ENCODE assay signal across 10 cellular contexts in the genomic region with DNA sequence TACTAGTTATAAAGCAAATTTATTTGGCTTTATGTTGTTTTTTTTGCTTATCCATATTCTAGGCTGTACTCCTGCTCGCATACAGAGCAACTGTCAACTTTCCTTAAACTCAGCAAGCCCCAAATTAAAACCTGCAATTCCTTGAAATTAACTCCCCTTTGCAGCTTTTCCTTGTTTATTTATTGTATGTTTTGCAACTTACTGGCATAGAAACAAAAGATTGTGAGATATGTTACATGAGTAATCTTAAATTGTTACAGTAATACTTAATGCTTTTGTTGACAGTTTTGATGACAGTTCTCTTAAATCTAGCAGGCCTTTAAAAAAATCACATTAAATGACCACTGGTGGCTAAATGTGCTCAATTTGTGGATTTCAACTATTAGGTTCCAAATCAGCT. TPM values are rescaled to one million over a fixed set of nuclear protein-coding genes. Genes with fewer than 3 reads are reported as not detected.
DNase-seq lines count a peak whose midpoint lies in the region; TF ChIP-seq lines count a peak whose summit lies in the region.
"Had no signal": no experiment of that assay in that cellular context is flagged by ENCODE, and none has a peak within 500 bp of the region (broad histone marks: within the 10 kb centered on the region; RNA-seq: fewer than 3 reads in every experiment).

No MANE protein-coding gene starts in this region.

- TF ChIP-seq CTCF in fibroblast of lung (conservative IDR thresholded peaks at IDR 0.05 in 1 of 2, IDR thresholded peaks at IDR 0.05 in 1 of 2; ENCODE audit: low read depth in 1 of 2, low read length in 2 of 2) (no peak), MM.1S (IDR thresholded peaks at IDR 0.05; ENCODE audit: low read length) (no peak), GM10266 (IDR thresholded peaks at IDR 0.05; ENCODE audit: control insufficient read depth, insufficient read depth, low read depth, missing control alignments) (no peak)

- no peak overlapping the region for H3K27ac ChIP-seq in fibroblast of lung (ENCODE audit: insufficient read depth, low read length)
- H3K27ac ChIP-seq in MM.1S (ENCODE audit: low read length): no peak overlapping the region
- H3K27ac ChIP-seq: testis had no signal

- H3K4me3 ChIP-seq in fibroblast of lung (replicated peaks in 1 of 4; ENCODE audit: control extremely low read depth in 1 of 4, insufficient read depth in 1 of 4, low read depth in 3 of 4, low read length in 4 of 4) (peak overlapping the region in 3 of 4 experiments; percentile 89 to 98 (median 97)), skeletal muscle satellite cell (ENCODE audit: low read length) (no peak overlapping the region), MM.1S (ENCODE audit: low read length) (no peak overlapping the region)
- H3K4me3 ChIP-seq: testis had no signal

- no peaks in the 10 kb centered on the region for H3K9me2 ChIP-seq in MM.1S (replicated peaks; ENCODE audit: insufficient read depth, low read length)

- H3K27me3 Mint-ChIP-seq in activated CD4-positive, alpha-beta T cell treated with anti-CD3 and anti-CD28 coated beads, Interleukin-2, amount 10 ng/mL, durations not matched to agents 24 days and 14 days: no peaks in the 10 kb centered on the region
- peaks cover 1% of the 10 kb centered on the region for H3K27me3 Mint-ChIP-seq in activated CD4-positive, alpha-beta memory T cell treated with anti-CD3 and anti-CD28 coated beads for 36 hours

- H3K36me3 Mint-ChIP-seq in activated CD4-positive, alpha-beta T cell treated with anti-CD3 and anti-CD28 coated beads, Interleukin-2, amount 10 ng/mL, durations not matched to agents 24 days and 14 days (ENCODE audit: low read depth): peaks cover 66% of the 10 kb centered on the region
- H3K36me3 Mint-ChIP-seq in activated CD4-positive, alpha-beta memory T cell treated with anti-CD3 and anti-CD28 coated beads for 36 hours: peaks cover 72% of the 10 kb centered on the region

- H3K4me1 ChIP-seq in fibroblast of lung (ENCODE audit: control insufficient read depth, extremely low read depth, insufficient read depth, low read length): no peaks in the 10 kb centered on the region
- peaks cover 33% of the 10 kb centered on the region for H3K4me1 ChIP-seq in skeletal muscle satellite cell (ENCODE audit: control insufficient read depth, insufficient read depth, low read length)
- peaks cover 12% of the 10 kb centered on the region for H3K4me1 ChIP-seq in MM.1S (ENCODE audit: low read length)

- no peaks in the 10 kb centered on the region for H3K9me3 Mint-ChIP-seq in activated CD4-positive, alpha-beta T cell treated with anti-CD3 and anti-CD28 coated beads, Interleukin-2, amount 10 ng/mL, durations not matched to agents 24 days and 14 days
- H3K9me3 Mint-ChIP-seq in activated CD4-positive, alpha-beta memory T cell treated with anti-CD3 and anti-CD28 coated beads for 36 hours: no peaks in the 10 kb centered on the region

- H3K79me2 ChIP-seq in fibroblast of lung (ENCODE audit: control insufficient read depth, insufficient read depth, low read length): peaks cover 90% of the 10 kb centered on the region
- H3K79me2 ChIP-seq in MM.1S (ENCODE audit: low read length): peaks cover 92% of the 10 kb centered on the region

- peaks cover 5% of the 10 kb centered on the region for H3F3A ChIP-seq in MM.1S (ENCODE audit: insufficient read depth, low read length)

- H3K9me3 ChIP-seq in fibroblast of lung (ENCODE audit: control insufficient read depth, insufficient read depth, low read depth, low read length) (no peaks in the 10 kb centered on the region), skeletal muscle satellite cell (replicated peaks; ENCODE audit: low read length) (no peaks in the 10 kb centered on the region), MM.1S (replicated peaks; ENCODE audit: insufficient read depth, low read length) (no peaks in the 10 kb centered on the region)
- H3K9me3 ChIP-seq: testis had no signal

- H3K27me3 ChIP-seq in fibroblast of lung (ENCODE audit: control insufficient read depth, insufficient read depth, low read length) (no peaks in the 10 kb centered on the region), skeletal muscle satellite cell (ENCODE audit: control insufficient read depth, insufficient read depth, low read length) (no peaks in the 10 kb centered on the region), MM.1S (replicated peaks; ENCODE audit: insufficient read depth, low read length) (no peaks in the 10 kb centered on the region)
- H3K27me3 ChIP-seq: testis had no signal

- H3K4me1 Mint-ChIP-seq in activated CD4-positive, alpha-beta T cell treated with anti-CD3 and anti-CD28 coated beads, Interleukin-2, amount 10 ng/mL, durations not matched to agents 24 days and 14 days: peaks cover 25% of the 10 kb centered on the region
- H3K4me1 Mint-ChIP-seq in activated CD4-positive, alpha-beta memory T cell treated with anti-CD3 and anti-CD28 coated beads for 36 hours (ENCODE audit: low read depth): peaks cover 42% of the 10 kb centered on the region

- H3K4me2 ChIP-seq in fibroblast of lung (ENCODE audit: extremely low read depth, insufficient read depth, low read length): peak overlapping the region; percentile 15
- H3K4me2 ChIP-seq in skeletal muscle satellite cell (ENCODE audit: low read length): peak overlapping the region; percentile 94
- H3K4me2 ChIP-seq in MM.1S (ENCODE audit: low read depth, low read length): no peak overlapping the region

- no peak overlapping the region for H2AFZ ChIP-seq in fibroblast of lung (ENCODE audit: low read length)
- H2AFZ ChIP-seq in MM.1S (ENCODE audit: low read length): no peak overlapping the region

- CTCF ChIA-PET in activated CD4-positive, alpha-beta memory T cell treated with anti-CD3 and anti-CD28 coated beads for 36 hours (lab: Charles Lee): interaction anchor here (1.2 to 1.3 kb wide), 2 partner anchors 44 to 48 kb away, joined by 3 to 4 read pairs; no protein-coding TSS in a partner anchor

- peak overlapping the region; percentile 98 for H3K4me3 Mint-ChIP-seq in activated CD4-positive, alpha-beta T cell treated with anti-CD3 and anti-CD28 coated beads, Interleukin-2, amount 10 ng/mL, durations not matched to agents 24 days and 14 days
- H3K4me3 Mint-ChIP-seq in activated CD4-positive, alpha-beta memory T cell treated with anti-CD3 and anti-CD28 coated beads for 36 hours: peak overlapping the region; percentile 93

- H3K36me3 ChIP-seq in fibroblast of lung (ENCODE audit: control insufficient read depth, insufficient read depth, low read length) (peaks cover 10% of the 10 kb centered on the region), skeletal muscle satellite cell (ENCODE audit: insufficient read depth, low read length) (peaks cover 60% of the 10 kb centered on the region), MM.1S (replicated peaks; ENCODE audit: insufficient read depth, low read length) (peaks cover 29% of the 10 kb centered on the region)

- peak overlapping the region; percentile 20 for H3K27ac Mint-ChIP-seq in activated CD4-positive, alpha-beta T cell treated with anti-CD3 and anti-CD28 coated beads, Interleukin-2, amount 10 ng/mL, durations not matched to agents 24 days and 14 days
- peak overlapping the region; percentile 75 for H3K27ac Mint-ChIP-seq in activated CD4-positive, alpha-beta memory T cell treated with anti-CD3 and anti-CD28 coated beads for 36 hours

- POLR2A ChIA-PET in activated CD4-positive, alpha-beta memory T cell treated with anti-CD3 and anti-CD28 coated beads for 36 hours (lab: Charles Lee): interaction anchor here (1.0 to 2.0 kb wide), 2 partner anchors 9 to 45 kb away, joined by 3 to 6 read pairs; no protein-coding TSS in a partner anchor

- H3K9ac ChIP-seq in fibroblast of lung (ENCODE audit: insufficient read depth, low read length) (no peak overlapping the region), skeletal muscle satellite cell (ENCODE audit: low read depth, low read length) (no peak overlapping the region), MM.1S (ENCODE audit: low read length) (no peak overlapping the region)

- intact Hi-C loops in activated CD4-positive, alpha-beta T cell treated with anti-CD3 and anti-CD28 coated beads, Interleukin-2, amount 10 ng/mL, durations not matched to agents 24 days and 14 days (cut with micrococcal nuclease): no loop called here
- intact Hi-C loops in activated CD4-positive, alpha-beta memory T cell treated with anti-CD3 and anti-CD28 coated beads for 36 hours (cut with micrococcal nuclease): no loop called here

- no peak for DNase-seq in activated CD4-positive, alpha-beta T cell treated with anti-CD3 and anti-CD28 coated beads, Interleukin-2, amount 10 ng/mL, durations not matched to agents 24 days and 14 days
- DNase-seq in activated CD4-positive, alpha-beta T cell treated with anti-CD3 and anti-CD28 coated beads, Interleukin-2, amount 50 U/mL, for 1 hour: no peak
- no peak for DNase-seq in activated CD4-positive, alpha-beta memory T cell treated with anti-CD3 and anti-CD28 coated beads for 36 hours
- DNase-seq in fibroblast of lung (ENCODE audit: low read depth in 2 of 2) (peak in 1 of 2 donors; percentile 35), Kasumi-1 (lab: John Stamatoyannopoulos, UW) (no peak), MM.1S (no peak), GM10266 (ENCODE audit: extremely low spot score) (no peak)
- DNase-seq: activated CD4-positive, CD25-positive, alpha-beta regulatory T cell; testis had no signal

- peaks cover 22% of the 10 kb centered on the region for H4K20me1 ChIP-seq in fibroblast of lung (ENCODE audit: control insufficient read depth, extremely low read depth, insufficient read depth, low read length)
- peaks cover 70% of the 10 kb centered on the region for H4K20me1 ChIP-seq in MM.1S (ENCODE audit: insufficient read depth, low read length)

RNA-seq across cellular contexts. Expression of a gene that starts 4.5 kb away (rescaled TPM):
- 307 and 313 TPM in 2 replicates for total RNA-seq in activated CD4-positive, alpha-beta T cell treated with anti-CD3 and anti-CD28 coated beads, Interleukin-2, amount 10 ng/mL, durations not matched to agents 24 days and 14 days
- 100 to 1,000 TPM; 216 to 218 TPM for total RNA-seq in activated CD4-positive, alpha-beta memory T cell treated with anti-CD3 and anti-CD28 coated beads for 36 hours
- total RNA-seq in fibroblast of lung: 177 and 216 TPM in 2 replicates
- polyA plus RNA-seq in fibroblast of lung: 97.6 and 125 TPM in 2 replicates
- 129 and 149 TPM in 2 replicates for polyA plus RNA-seq in fibroblast of lung (2012)
- 25.7 and 42.6 TPM in 2 replicates for polyA minus RNA-seq in fibroblast of lung (ENCODE audit: low replicate concordance)
- 92.8 and 138 TPM in 2 replicates for total RNA-seq in skeletal muscle satellite cell (2012; rRNA removed)

Comparison
In these comparisons a context has a peak if more than half of its experiments do, and no peak if none do; other contexts are left out.
1. H3K4me3 ChIP-seq: peak in fibroblast of lung (3 of 4); none in skeletal muscle satellite cell (single experiment) and MM.1S (single experiment).